In genomic region chr5:138273834-138274188, GRCh38 we compare ENCODE assay signal across 10 cellular contexts. TPM values are rescaled to one million over a fixed set of nuclear protein-coding genes. Genes with fewer than 3 reads are reported as not detected.
DNase-seq lines count a peak whose midpoint lies in the region; TF ChIP-seq lines count a peak whose summit lies in the region.
"Had no signal": no experiment of that assay in that cellular context is flagged by ENCODE, and none has a peak within 500 bp of the region (broad histone marks: within the 10 kb centered on the region; RNA-seq: fewer than 3 reads in every experiment).

No MANE protein-coding gene starts in this region.

- H3K27ac ChIP-seq in HUES6 (ENCODE audit: low read depth, low read length) (no peak overlapping the region), colonic mucosa (no peak overlapping the region), neural cell (ENCODE audit: low read length) (no peak overlapping the region)
- H3K27ac ChIP-seq: SK-N-MC had no signal

- intact Hi-C loops in colonic mucosa (cut with DNase I) (no loop called here), posterior vena cava (cut with DNase I) (loop anchor here in 1 of 2 donors (10.0 kb wide), 1 partner anchor 49 kb away; no protein-coding TSS in a partner anchor)

- H3K27me3 ChIP-seq in HUES6 (ENCODE audit: control insufficient read depth, insufficient read depth, low read length) (peaks cover 35% of the 10 kb centered on the region), colonic mucosa (peaks cover 12% of the 10 kb centered on the region), neural cell (ENCODE audit: insufficient read depth, low read depth, low read length) (peaks cover 22% of the 10 kb centered on the region)

- no peaks in the 10 kb centered on the region for H3F3A ChIP-seq in neural cell (ENCODE audit: insufficient read depth, low read length, poor library complexity, severe bottlenecking)

- H2AFZ ChIP-seq in neural cell (ENCODE audit: low read depth, low read length): no peak overlapping the region

- DNase-seq in AG09309 (ENCODE audit: low read depth): no peak
- DNase-seq in colonic mucosa: no peak
- DNase-seq in posterior vena cava (ENCODE audit: low spot score): no peak
- no peak for DNase-seq in activated effector memory CD4-positive, alpha-beta T cell treated with Interleukin-2 at 50 U/mL for 16 hours
- no peak for DNase-seq in EL
- DNase-seq in activated CD4-positive, CD25-positive, alpha-beta regulatory T cell treated with anti-CD3 and anti-CD28 coated beads, Interleukin-2, amount 50 U/mL, for 72 hours: no peak
- DNase-seq: NCI-H1930 had no signal

- H3K4me3 ChIP-seq in AG09309 (ENCODE audit: control insufficient read depth, low read depth, low read length): peak overlapping the region; percentile 25
- peak overlapping the region; percentile 72 for H3K4me3 ChIP-seq in HUES6 (ENCODE audit: low read depth, low read length)
- H3K4me3 ChIP-seq in colonic mucosa: peak overlapping the region; percentile 31
- H3K4me3 ChIP-seq in neural cell (ENCODE audit: low read length): peak overlapping the region; percentile 73
- H3K4me3 ChIP-seq: SK-N-MC had no signal

- H4K20me1 ChIP-seq in neural cell (ENCODE audit: insufficient read depth): no peaks in the 10 kb centered on the region

- no peaks in the 10 kb centered on the region for H3K9me2 ChIP-seq in neural cell (ENCODE audit: insufficient read depth, low read length)

- H3K9me3 ChIP-seq in HUES6 (ENCODE audit: control insufficient read depth, insufficient read depth, low read depth, low read length) (no peaks in the 10 kb centered on the region), colonic mucosa (no peaks in the 10 kb centered on the region), neural cell (ENCODE audit: low read length) (no peaks in the 10 kb centered on the region)

- H3K4me1 ChIP-seq in HUES6 (ENCODE audit: control insufficient read depth, insufficient read depth, low read length) (peaks cover 16% of the 10 kb centered on the region), colonic mucosa (no peaks in the 10 kb centered on the region)

- H3K36me3 ChIP-seq in HUES6 (ENCODE audit: control insufficient read depth, insufficient read depth, low read length) (no peaks in the 10 kb centered on the region), colonic mucosa (no peaks in the 10 kb centered on the region), neural cell (ENCODE audit: insufficient read depth, low read length) (no peaks in the 10 kb centered on the region)

- no peak for TF ChIP-seq CTCF in AG09309 (IDR thresholded peaks at IDR 0.05; ENCODE audit: control insufficient read depth, insufficient read depth, low read depth, low read length, missing control alignments)
- no peak for TF ChIP-seq CTCF in colonic mucosa (IDR thresholded peaks at IDR 0.05)
- no peak for TF ChIP-seq CTCF in neural cell (IDR thresholded peaks at IDR 0.05; ENCODE audit: poor library complexity, severe bottlenecking)

- TF ChIP-seq EP300 in neural cell (conservative IDR thresholded peaks at IDR 0.05; ENCODE audit: poor library complexity, severe bottlenecking): no peak

- H3K79me2 ChIP-seq in neural cell (replicated peaks; ENCODE audit: insufficient read depth, low read length): no peaks in the 10 kb centered on the region

- no peak overlapping the region for H3K9ac ChIP-seq in HUES6 (ENCODE audit: low read length)
- H3K9ac ChIP-seq in colonic mucosa (ENCODE audit: low read depth in 2 of 2, low read length in 2 of 2): no peak overlapping the region
- H3K9ac ChIP-seq in neural cell (ENCODE audit: low read length): peak overlapping the region; percentile 38

- no peak for TF ChIP-seq RAD21 in neural cell (conservative IDR thresholded peaks at IDR 0.05)

- H3K4me2 ChIP-seq in neural cell (ENCODE audit: low read length): no peak overlapping the region

TF ChIP-seq in neural cell, 6 proteins besides CTCF, POLR2A, EP300 and RAD21:
- no peak for TF ChIP-seq SMC3 (conservative IDR thresholded peaks at IDR 0.05; ENCODE audit: poor library complexity)
- TF ChIP-seq EZH2 (IDR thresholded peaks at IDR 0.05; ENCODE audit: borderline replicate concordance, insufficient read depth, low read length, poor library complexity, severe bottlenecking): no peak
- TF ChIP-seq, protein P1, sequence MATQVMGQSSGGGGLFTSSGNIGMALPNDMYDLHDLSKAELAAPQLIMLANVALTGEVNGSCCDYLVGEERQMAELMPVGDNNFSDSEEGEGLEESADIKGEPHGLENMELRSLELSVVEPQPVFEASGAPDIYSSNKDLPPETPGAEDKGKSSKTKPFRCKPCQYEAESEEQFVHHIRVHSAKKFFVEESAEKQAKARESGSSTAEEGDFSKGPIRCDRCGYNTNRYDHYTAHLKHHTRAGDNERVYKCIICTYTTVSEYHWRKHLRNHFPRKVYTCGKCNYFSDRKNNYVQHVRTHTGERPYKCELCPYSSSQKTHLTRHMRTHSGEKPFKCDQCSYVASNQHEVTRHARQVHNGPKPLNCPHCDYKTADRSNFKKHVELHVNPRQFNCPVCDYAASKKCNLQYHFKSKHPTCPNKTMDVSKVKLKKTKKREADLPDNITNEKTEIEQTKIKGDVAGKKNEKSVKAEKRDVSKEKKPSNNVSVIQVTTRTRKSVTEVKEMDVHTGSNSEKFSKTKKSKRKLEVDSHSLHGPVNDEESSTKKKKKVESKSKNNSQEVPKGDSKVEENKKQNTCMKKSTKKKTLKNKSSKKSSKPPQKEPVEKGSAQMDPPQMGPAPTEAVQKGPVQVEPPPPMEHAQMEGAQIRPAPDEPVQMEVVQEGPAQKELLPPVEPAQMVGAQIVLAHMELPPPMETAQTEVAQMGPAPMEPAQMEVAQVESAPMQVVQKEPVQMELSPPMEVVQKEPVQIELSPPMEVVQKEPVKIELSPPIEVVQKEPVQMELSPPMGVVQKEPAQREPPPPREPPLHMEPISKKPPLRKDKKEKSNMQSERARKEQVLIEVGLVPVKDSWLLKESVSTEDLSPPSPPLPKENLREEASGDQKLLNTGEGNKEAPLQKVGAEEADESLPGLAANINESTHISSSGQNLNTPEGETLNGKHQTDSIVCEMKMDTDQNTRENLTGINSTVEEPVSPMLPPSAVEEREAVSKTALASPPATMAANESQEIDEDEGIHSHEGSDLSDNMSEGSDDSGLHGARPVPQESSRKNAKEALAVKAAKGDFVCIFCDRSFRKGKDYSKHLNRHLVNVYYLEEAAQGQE (IDR thresholded peaks at IDR 0.05; ENCODE audit: borderline replicate concordance): no peak
- TF ChIP-seq POLR2AphosphoS5 (IDR thresholded peaks at IDR 0.05): no peak
- no peak for TF ChIP-seq TAF1 (IDR thresholded peaks at IDR 0.05; ENCODE audit: low read depth)
- TF ChIP-seq MXI1 (conservative IDR thresholded peaks at IDR 0.05; ENCODE audit: poor library complexity, severe bottlenecking): no peak

RNA-seq across cellular contexts. Expression of gene GFRA3, which starts 0.6 kb away (rescaled TPM):
- total RNA-seq in colonic mucosa: 1 to 10 TPM in 1 of 2 donors, under 1 TPM in 1; 0.72 to 1.8 TPM
- polyA plus RNA-seq in neural cell: not detected in 2 replicates
- not detected in 2 replicates for polyA minus RNA-seq in neural cell
- under 1 TPM in 1 of 2 donors, not detected in 1; 0.43 TPM for total RNA-seq in posterior vena cava

RNA-seq across cellular contexts. Expression of gene CDC25C, which starts 57.8 kb away (rescaled TPM):
- total RNA-seq in colonic mucosa: 10 to 100 TPM in 1 of 2 donors, 1 to 10 TPM in 1; 4.3 to 10.2 TPM
- 0.71 and 1.3 TPM in 2 replicates for polyA plus RNA-seq in neural cell
- 1.5 TPM in 2 replicates for polyA minus RNA-seq in neural cell
- total RNA-seq in posterior vena cava: not detected

Comparison
In these comparisons a context has a peak if more than half of its experiments do, and no peak if none do; other contexts are left out.
1. RNA of gene CDC25C, which starts 57.8 kb away (total RNA-seq): 4.3 to 10.2 TPM in colonic mucosa; not detected in posterior vena cava; every median in the first group is over 4 times any median in the second.
2. Peak in every context shown above with its lines, with median percentiles within 50 percentile points of each other: H3K4me3 ChIP-seq.